ENCODE assay signal across 1 cellular context in the genomic region with DNA sequence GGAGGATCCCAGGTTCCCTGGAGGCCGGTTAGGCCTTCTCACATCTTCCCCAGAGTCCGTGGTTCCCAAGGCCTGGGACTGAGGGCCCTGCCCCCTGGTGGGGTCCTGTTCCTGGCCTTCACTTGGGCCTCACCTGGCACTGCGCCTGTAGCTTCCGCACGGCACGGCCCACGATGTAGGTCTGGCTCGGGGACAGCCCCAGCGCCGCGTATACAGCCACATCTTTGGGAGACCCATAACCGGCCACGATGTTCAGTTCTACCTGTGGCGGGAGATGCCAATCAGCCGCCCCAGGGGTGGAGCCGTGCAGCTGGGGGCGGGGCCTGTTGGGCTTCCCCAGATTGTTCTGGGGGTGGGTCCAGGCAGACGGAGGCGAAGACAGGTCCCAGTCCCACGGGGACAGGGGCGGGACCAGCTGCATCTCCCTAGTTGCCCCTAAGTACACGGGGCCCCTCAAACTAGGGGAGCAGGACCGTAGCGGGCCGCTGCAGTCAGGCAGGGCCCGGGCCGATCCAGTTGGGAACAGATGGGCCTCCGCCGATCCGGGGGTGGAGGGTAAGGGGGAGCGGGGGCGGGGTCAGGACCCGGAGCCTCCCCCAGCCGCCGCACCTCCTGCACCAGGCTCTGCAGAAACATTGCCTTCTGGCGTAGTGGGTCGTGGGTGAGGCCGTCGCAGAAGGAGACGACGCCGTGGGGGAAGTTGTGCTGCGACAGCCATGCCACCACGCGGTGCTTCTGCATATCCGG.
TF ChIP-seq lines count a peak whose summit lies in the region.

No MANE protein-coding gene starts in this region.

TF ChIP-seq in HepG2, 621 proteins besides CTCF, POLR2A, EP300 and RAD21:
- TF ChIP-seq RBFOX2 (IDR thresholded peaks at IDR 0.05; ENCODE audit: low read depth, low read length), result peak; percentile 20; the same call in 1 of the 2 replicates
- TF ChIP-seq ZNF224 (CRISPR knock-in tag; IDR thresholded peaks at IDR 0.05), result no peak
- TF ChIP-seq, protein P1, sequence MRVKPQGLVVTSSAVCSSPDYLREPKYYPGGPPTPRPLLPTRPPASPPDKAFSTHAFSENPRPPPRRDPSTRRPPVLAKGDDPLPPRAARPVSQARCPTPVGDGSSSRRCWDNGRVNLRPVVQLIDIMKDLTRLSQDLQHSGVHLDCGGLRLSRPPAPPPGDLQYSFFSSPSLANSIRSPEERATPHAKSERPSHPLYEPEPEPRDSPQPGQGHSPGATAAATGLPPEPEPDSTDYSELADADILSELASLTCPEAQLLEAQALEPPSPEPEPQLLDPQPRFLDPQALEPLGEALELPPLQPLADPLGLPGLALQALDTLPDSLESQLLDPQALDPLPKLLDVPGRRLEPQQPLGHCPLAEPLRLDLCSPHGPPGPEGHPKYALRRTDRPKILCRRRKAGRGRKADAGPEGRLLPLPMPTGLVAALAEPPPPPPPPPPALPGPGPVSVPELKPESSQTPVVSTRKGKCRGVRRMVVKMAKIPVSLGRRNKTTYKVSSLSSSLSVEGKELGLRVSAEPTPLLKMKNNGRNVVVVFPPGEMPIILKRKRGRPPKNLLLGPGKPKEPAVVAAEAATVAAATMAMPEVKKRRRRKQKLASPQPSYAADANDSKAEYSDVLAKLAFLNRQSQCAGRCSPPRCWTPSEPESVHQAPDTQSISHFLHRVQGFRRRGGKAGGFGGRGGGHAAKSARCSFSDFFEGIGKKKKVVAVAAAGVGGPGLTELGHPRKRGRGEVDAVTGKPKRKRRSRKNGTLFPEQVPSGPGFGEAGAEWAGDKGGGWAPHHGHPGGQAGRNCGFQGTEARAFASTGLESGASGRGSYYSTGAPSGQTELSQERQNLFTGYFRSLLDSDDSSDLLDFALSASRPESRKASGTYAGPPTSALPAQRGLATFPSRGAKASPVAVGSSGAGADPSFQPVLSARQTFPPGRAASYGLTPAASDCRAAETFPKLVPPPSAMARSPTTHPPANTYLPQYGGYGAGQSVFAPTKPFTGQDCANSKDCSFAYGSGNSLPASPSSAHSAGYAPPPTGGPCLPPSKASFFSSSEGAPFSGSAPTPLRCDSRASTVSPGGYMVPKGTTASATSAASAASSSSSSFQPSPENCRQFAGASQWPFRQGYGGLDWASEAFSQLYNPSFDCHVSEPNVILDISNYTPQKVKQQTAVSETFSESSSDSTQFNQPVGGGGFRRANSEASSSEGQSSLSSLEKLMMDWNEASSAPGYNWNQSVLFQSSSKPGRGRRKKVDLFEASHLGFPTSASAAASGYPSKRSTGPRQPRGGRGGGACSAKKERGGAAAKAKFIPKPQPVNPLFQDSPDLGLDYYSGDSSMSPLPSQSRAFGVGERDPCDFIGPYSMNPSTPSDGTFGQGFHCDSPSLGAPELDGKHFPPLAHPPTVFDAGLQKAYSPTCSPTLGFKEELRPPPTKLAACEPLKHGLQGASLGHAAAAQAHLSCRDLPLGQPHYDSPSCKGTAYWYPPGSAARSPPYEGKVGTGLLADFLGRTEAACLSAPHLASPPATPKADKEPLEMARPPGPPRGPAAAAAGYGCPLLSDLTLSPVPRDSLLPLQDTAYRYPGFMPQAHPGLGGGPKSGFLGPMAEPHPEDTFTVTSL (CRISPR knock-in tag; IDR thresholded peaks at IDR 0.05; ENCODE audit: borderline replicate concordance), result no peak
- TF ChIP-seq ZBTB38 (CRISPR knock-in tag; IDR thresholded peaks at IDR 0.05), result peak; percentile 28; the same call in 1 of the 2 replicates
- TF ChIP-seq ZNF570 (CRISPR knock-in tag; IDR thresholded peaks at IDR 0.05; ENCODE audit: borderline replicate concordance), result no peak
- no peak for TF ChIP-seq NFE2L1 (CRISPR knock-in tag; IDR thresholded peaks at IDR 0.05; ENCODE audit: borderline replicate concordance)
- TF ChIP-seq MAFG (CRISPR knock-in tag; IDR thresholded peaks at IDR 0.05), result no peak
- TF ChIP-seq ZNF724P (CRISPR knock-in tag; IDR thresholded peaks at IDR 0.05; ENCODE audit: borderline replicate concordance), result no peak
- no peak for TF ChIP-seq ZNF274 (CRISPR knock-in tag; IDR thresholded peaks at IDR 0.05)
- TF ChIP-seq HCFC1 (IDR thresholded peaks at IDR 0.05; ENCODE audit: low read depth, low read length), result no peak
- no peak for TF ChIP-seq PAX8 (CRISPR knock-in tag; IDR thresholded peaks at IDR 0.05; ENCODE audit: borderline replicate concordance)
- TF ChIP-seq, protein P2, sequence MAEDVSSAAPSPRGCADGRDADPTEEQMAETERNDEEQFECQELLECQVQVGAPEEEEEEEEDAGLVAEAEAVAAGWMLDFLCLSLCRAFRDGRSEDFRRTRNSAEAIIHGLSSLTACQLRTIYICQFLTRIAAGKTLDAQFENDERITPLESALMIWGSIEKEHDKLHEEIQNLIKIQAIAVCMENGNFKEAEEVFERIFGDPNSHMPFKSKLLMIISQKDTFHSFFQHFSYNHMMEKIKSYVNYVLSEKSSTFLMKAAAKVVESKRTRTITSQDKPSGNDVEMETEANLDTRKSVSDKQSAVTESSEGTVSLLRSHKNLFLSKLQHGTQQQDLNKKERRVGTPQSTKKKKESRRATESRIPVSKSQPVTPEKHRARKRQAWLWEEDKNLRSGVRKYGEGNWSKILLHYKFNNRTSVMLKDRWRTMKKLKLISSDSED (CRISPR knock-in tag; IDR thresholded peaks at IDR 0.05), result no peak
- TF ChIP-seq ZNF205 (CRISPR knock-in tag; IDR thresholded peaks at IDR 0.05), result no peak
- no peak for TF ChIP-seq PPARG (CRISPR knock-in tag; conservative IDR thresholded peaks at IDR 0.05)
- no peak for TF ChIP-seq POGZ (CRISPR knock-in tag; IDR thresholded peaks at IDR 0.05)
- no peak for TF ChIP-seq ZNF17 (CRISPR knock-in tag; IDR thresholded peaks at IDR 0.05)
- no peak for TF ChIP-seq BRF2 (CRISPR knock-in tag; IDR thresholded peaks at IDR 0.05)
- TF ChIP-seq MZF1 (CRISPR knock-in tag; IDR thresholded peaks at IDR 0.05; ENCODE audit: borderline replicate concordance), result no peak
- TF ChIP-seq GLI4 (CRISPR knock-in tag; IDR thresholded peaks at IDR 0.05; ENCODE audit: borderline replicate concordance), result no peak
- peak; percentile 45 for TF ChIP-seq AGO2 (optimal IDR thresholded peaks at IDR 0.05; ENCODE audit: low read depth, low read length)
- TF ChIP-seq ZNF777 (CRISPR knock-in tag; IDR thresholded peaks at IDR 0.05), result no peak
- TF ChIP-seq ZNF691 (CRISPR knock-in tag; IDR thresholded peaks at IDR 0.05; ENCODE audit: borderline replicate concordance, low read depth), result no peak
- no peak for TF ChIP-seq MEIS2 (CRISPR knock-in tag; IDR thresholded peaks at IDR 0.05)
- TF ChIP-seq RFXAP (CRISPR knock-in tag; IDR thresholded peaks at IDR 0.05; ENCODE audit: borderline replicate concordance), result no peak
- TF ChIP-seq PBX3 (CRISPR knock-in tag; IDR thresholded peaks at IDR 0.05; ENCODE audit: borderline replicate concordance), result no peak
